In the genomic region with DNA sequence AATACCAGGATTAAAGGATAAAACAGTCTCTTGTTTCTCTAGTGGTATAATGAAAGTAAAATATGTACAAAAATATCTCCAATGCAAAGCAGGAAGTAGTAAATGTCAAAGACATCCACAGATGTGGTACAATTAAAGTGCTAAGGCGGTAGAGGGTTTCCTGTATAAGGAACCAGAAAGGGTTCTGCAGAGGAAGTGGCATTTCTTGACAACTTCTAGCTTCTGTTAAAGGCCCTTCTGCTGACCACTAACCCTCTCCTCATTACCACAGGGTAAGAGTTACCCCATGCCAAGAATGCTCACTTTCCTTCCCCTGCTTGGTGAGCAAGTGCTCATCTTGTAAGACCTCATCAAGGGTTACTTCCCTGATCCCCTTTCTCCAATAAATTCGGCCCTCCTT, we compare ENCODE assay signal across 14 cellular contexts.
DNase-seq lines count a peak whose midpoint lies in the region; ATAC-seq and TF ChIP-seq lines count a peak whose summit lies in the region.
"Had no signal": no experiment of that assay in that cellular context is flagged by ENCODE, and none has a peak within 500 bp of the region (broad histone marks: within the 10 kb centered on the region; RNA-seq: fewer than 3 reads in every experiment).

No MANE protein-coding gene starts in this region.

- peak; percentile 65 to 88 for ATAC-seq in stimulated activated naive B cell treated with anti-CD40 and anti-IgM and Interleukin-4, amounts not matched to agents 10 μg/mL and 1 μg/mL and 100 μg/mL, for 72 hours (replicated peaks)
- ATAC-seq in HG03045 (IDR thresholded peaks at IDR 0.05; ENCODE audit: unreplicated experiment), result no peak

- CTCF ChIA-PET in SK-N-SH (lab: Yijun Ruan, JAX), result no interaction called here

- WGBS in SK-N-SH (ENCODE audit: low lambda C conversion rate), result 8% methylated on average over 2 of the region's 2 CpGs

- no peak overlapping the region for H3K27ac Mint-ChIP-seq in stimulated activated naive B cell treated with anti-CD40 and anti-IgM and Interleukin-4, amounts not matched to agents 10 μg/mL and 1 μg/mL and 100 μg/mL, for 72 hours
- H3K27ac Mint-ChIP-seq: naive B cell had no signal

- peaks cover 3 to 4% of the 10 kb centered on the region in 2 donors for H3K9me3 Mint-ChIP-seq in stimulated activated naive B cell treated with anti-CD40 and anti-IgM and Interleukin-4, amounts not matched to agents 10 μg/mL and 1 μg/mL and 100 μg/mL, for 72 hours

- H3K4me1 ChIP-seq in SK-N-SH (ENCODE audit: control insufficient read depth in 1 of 2, insufficient read depth in 2 of 2, low read depth in 1 of 2, low read length in 1 of 2), result no peaks in the 10 kb centered on the region
- H3K4me1 ChIP-seq: thyroid gland had no signal

- H3K9me2 ChIP-seq in SK-N-SH, result no peaks in the 10 kb centered on the region

- no peak overlapping the region for H3K27ac ChIP-seq in SK-N-SH (ENCODE audit: low read depth in 2 of 2, low read length in 1 of 2)
- H3K27ac ChIP-seq: KMS-11, thyroid gland had no signal

- no peaks in the 10 kb centered on the region for H3F3A ChIP-seq in SK-N-SH (replicated peaks; ENCODE audit: insufficient read depth)

- no peak overlapping the region for H2AFZ ChIP-seq in SK-N-SH (ENCODE audit: low read depth)

- H3K27me3 ChIP-seq in SK-N-SH (ENCODE audit: insufficient read depth), result no peaks in the 10 kb centered on the region
- H3K27me3 ChIP-seq: thyroid gland had no signal

- no peak for TF ChIP-seq EP300 in SK-N-SH (IDR thresholded peaks at IDR 0.05; ENCODE audit: borderline replicate concordance in 1 of 2, low read depth in 1 of 2, low read length in 1 of 2)

- POLR2A ChIA-PET in SK-N-SH (lab: Yijun Ruan, JAX), result no interaction called here

- TF ChIP-seq CTCF in SK-N-SH (IDR thresholded peaks at IDR 0.05), result no peak

- no peak for TF ChIP-seq RAD21 in SK-N-SH (IDR thresholded peaks at IDR 0.05; ENCODE audit: low read length)

- H3K27me3 Mint-ChIP-seq in stimulated activated naive B cell treated with anti-CD40 and anti-IgM and Interleukin-4, amounts not matched to agents 10 μg/mL and 1 μg/mL and 100 μg/mL, for 72 hours, result no peaks in the 10 kb centered on the region

- no peak overlapping the region for H3K4me3 Mint-ChIP-seq in stimulated activated naive B cell treated with anti-CD40 and anti-IgM and Interleukin-4, amounts not matched to agents 10 μg/mL and 1 μg/mL and 100 μg/mL, for 72 hours
- H3K4me3 Mint-ChIP-seq: naive B cell had no signal

- no peak overlapping the region for H3K4me3 ChIP-seq in SK-N-SH (ENCODE audit: low read depth in 2 of 2, low read length in 1 of 2)
- H3K4me3 ChIP-seq: thyroid gland had no signal

- DNase-seq in activated CD8-positive, alpha-beta memory T cell treated with anti-CD3 and anti-CD28 coated beads for 24 hours, result peak; percentile 59
- DNase-seq in activated CD8-positive, alpha-beta memory T cell treated with anti-CD3 and anti-CD28 coated beads, Interleukin-2, amount 50 U/mL, for 48 hours, result no peak
- DNase-seq in M059J (ENCODE audit: low read depth) (peak; percentile 14), activated T-cell treated with anti-CD3 and anti-CD28 coated beads for 4 hours (peak; percentile 3), SK-N-SH (no peak), NCI-H82 (lab: John Stamatoyannopoulos, UW) (no peak)
- DNase-seq in stimulated activated naive B cell treated with anti-CD40 and anti-IgM and Interleukin-4, amounts not matched to agents 10 μg/mL and 1 μg/mL and 100 μg/mL, for 72 hours, result no peak
- DNase-seq: anterior cingulate cortex, naive B cell, NCI-H69, T-helper 9 cell, thyroid gland had no signal

- H4K20me1 ChIP-seq in SK-N-SH (ENCODE audit: insufficient read depth), result no peaks in the 10 kb centered on the region

- no peak overlapping the region for H3K4me2 ChIP-seq in SK-N-SH
- H3K4me2 ChIP-seq: KMS-11 had no signal

- no peaks in the 10 kb centered on the region for H3K36me3 ChIP-seq in SK-N-SH (replicated peaks in 1 of 2; ENCODE audit: control insufficient read depth in 1 of 2, insufficient read depth in 2 of 2, low read length in 1 of 2)
- H3K36me3 ChIP-seq: thyroid gland had no signal

- no peaks in the 10 kb centered on the region for H3K36me3 Mint-ChIP-seq in stimulated activated naive B cell treated with anti-CD40 and anti-IgM and Interleukin-4, amounts not matched to agents 10 μg/mL and 1 μg/mL and 100 μg/mL, for 72 hours
- H3K36me3 Mint-ChIP-seq: naive B cell had no signal

- H3K9ac ChIP-seq in SK-N-SH, result no peak overlapping the region
- H3K9ac ChIP-seq: KMS-11 had no signal

- H3K4me1 Mint-ChIP-seq in stimulated activated naive B cell treated with anti-CD40 and anti-IgM and Interleukin-4, amounts not matched to agents 10 μg/mL and 1 μg/mL and 100 μg/mL, for 72 hours, result no peaks in the 10 kb centered on the region
- H3K4me1 Mint-ChIP-seq: naive B cell had no signal

- H3K9me3 ChIP-seq in SK-N-SH, result no peaks in the 10 kb centered on the region
- H3K9me3 ChIP-seq: thyroid gland had no signal

- H3K79me2 ChIP-seq in SK-N-SH (ENCODE audit: insufficient read depth), result no peaks in the 10 kb centered on the region

TF ChIP-seq in SK-N-SH, 30 proteins besides CTCF, POLR2A, EP300 and RAD21:
- TF ChIP-seq NFIC (IDR thresholded peaks at IDR 0.05; ENCODE audit: borderline replicate concordance) (no peak), YY1 (IDR thresholded peaks at IDR 0.05; ENCODE audit: low read depth) (no peak), SIN3A (IDR thresholded peaks at IDR 0.05; ENCODE audit: borderline replicate concordance, low read depth, low read length) (no peak), MXI1 (IDR thresholded peaks at IDR 0.05; ENCODE audit: low read depth, low read length) (no peak), RFX5 (IDR thresholded peaks at IDR 0.05; ENCODE audit: low read length) (no peak)
- TF ChIP-seq, protein P1, sequence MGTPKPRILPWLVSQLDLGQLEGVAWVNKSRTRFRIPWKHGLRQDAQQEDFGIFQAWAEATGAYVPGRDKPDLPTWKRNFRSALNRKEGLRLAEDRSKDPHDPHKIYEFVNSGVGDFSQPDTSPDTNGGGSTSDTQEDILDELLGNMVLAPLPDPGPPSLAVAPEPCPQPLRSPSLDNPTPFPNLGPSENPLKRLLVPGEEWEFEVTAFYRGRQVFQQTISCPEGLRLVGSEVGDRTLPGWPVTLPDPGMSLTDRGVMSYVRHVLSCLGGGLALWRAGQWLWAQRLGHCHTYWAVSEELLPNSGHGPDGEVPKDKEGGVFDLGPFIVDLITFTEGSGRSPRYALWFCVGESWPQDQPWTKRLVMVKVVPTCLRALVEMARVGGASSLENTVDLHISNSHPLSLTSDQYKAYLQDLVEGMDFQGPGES (IDR thresholded peaks at IDR 0.05; ENCODE audit: low read depth, low read length), result no peak

Comparison
In these comparisons a context has a peak if more than half of its experiments do, and no peak if none do; other contexts are left out.
1. DNase-seq: peak in activated CD8-positive, alpha-beta memory T cell treated with anti-CD3 and anti-CD28 coated beads for 24 hours (single experiment), M059J (single experiment) and activated T-cell treated with anti-CD3 and anti-CD28 coated beads for 4 hours (single experiment); none in activated CD8-positive, alpha-beta memory T cell treated with anti-CD3 and anti-CD28 coated beads, Interleukin-2, amount 50 U/mL, for 48 hours (single experiment), stimulated activated naive B cell treated with anti-CD40 and anti-IgM and Interleukin-4, amounts not matched to agents 10 μg/mL and 1 μg/mL and 100 μg/mL, for 72 hours (single experiment), SK-N-SH (single experiment) and NCI-H82 (single experiment).